2 cellular contexts compared by ENCODE assay signal in the genomic region with DNA sequence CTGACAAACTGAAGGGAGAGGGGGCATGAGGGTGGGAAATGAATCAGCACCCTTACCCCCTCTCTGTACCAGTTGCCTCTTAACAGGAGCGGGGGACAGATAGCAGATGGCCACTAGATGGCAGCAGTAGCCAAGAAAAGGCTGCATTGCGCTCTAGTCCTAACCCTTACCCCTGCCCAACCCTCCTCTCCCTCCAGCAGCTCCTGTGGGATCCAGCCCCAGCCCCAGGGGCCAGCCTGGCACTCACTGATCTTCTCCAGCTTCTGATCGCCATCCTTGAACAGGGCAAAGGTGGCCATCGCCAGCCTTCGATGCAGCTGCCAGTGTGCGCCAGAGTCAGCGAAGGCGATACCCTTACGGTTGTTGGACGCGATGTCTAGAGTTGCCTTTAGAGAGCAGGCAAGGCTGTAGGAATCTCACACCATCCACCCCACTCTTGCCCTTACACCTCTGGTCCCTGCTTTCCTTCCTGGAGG.
A peak's percentile ranks its signal among the peaks of the same experiment; 100 is the strongest.
TF ChIP-seq lines count a peak whose summit lies in the region.

No MANE protein-coding gene starts in this region.

TF ChIP-seq in HEK293, 187 proteins besides CTCF, POLR2A, EP300 and RAD21 (continued from another document and continues in another):
- TF ChIP-seq, protein P1, sequence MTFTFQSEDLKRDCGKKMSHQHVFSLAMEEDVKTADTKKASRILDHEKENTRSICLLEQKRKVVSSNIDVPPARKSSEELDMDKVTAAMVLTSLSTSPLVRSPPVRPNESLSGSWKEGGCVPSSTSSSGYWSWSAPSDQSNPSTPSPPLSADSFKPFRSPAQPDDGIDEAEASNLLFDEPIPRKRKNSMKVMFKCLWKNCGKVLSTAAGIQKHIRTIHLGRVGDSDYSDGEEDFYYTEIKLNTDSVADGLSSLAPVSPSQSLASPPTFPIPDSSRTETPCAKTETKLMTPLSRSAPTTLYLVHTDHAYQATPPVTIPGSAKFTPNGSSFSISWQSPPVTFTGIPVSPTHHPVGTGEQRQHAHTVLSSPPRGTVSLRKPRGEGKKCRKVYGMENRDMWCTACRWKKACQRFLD (tag by site-specific recombination; IDR thresholded peaks at IDR 0.05), result no peak
- TF ChIP-seq, protein P2, sequence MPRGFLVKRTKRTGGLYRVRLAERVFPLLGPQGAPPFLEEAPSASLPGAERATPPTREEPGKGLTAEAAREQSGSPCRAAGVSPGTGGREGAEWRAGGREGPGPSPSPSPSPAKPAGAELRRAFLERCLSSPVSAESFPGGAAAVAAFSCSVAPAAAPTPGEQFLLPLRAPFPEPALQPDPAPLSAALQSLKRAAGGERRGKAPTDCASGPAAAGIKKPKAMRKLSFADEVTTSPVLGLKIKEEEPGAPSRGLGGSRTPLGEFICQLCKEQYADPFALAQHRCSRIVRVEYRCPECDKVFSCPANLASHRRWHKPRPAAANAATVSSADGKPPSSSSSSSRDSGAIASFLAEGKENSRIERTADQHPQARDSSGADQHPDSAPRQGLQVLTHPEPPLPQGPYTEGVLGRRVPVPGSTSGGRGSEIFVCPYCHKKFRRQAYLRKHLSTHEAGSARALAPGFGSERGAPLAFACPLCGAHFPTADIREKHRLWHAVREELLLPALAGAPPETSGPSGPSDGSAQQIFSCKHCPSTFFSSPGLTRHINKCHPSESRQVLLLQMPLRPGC (tag by site-specific recombination; IDR thresholded peaks at IDR 0.05), result no peak
- TF ChIP-seq RBAK (tag by site-specific recombination; IDR thresholded peaks at IDR 0.05) (no peak), GLIS1 (tag by site-specific recombination; IDR thresholded peaks at IDR 0.05) (peak; percentile 30; the same call in 1 of the 2 replicates), ZFP69B (tag by site-specific recombination; IDR thresholded peaks at IDR 0.05) (no peak), ZNF707 (tag by site-specific recombination; IDR thresholded peaks at IDR 0.05) (no peak), ZNF518A (tag by site-specific recombination; conservative IDR thresholded peaks at IDR 0.05; ENCODE audit: low read depth) (no peak), ZNF433 (tag by site-specific recombination; IDR thresholded peaks at IDR 0.05; ENCODE audit: low read depth) (no peak), BCL6B (tag by site-specific recombination; IDR thresholded peaks at IDR 0.05) (no peak), WT1 (tag by site-specific recombination; IDR thresholded peaks at IDR 0.05) (no peak), ZNF549 (tag by site-specific recombination; IDR thresholded peaks at IDR 0.05) (no peak), TRIM28 (IDR thresholded peaks at IDR 0.05; ENCODE audit: borderline replicate concordance, low read length) (no peak)
- TF ChIP-seq, protein P3, sequence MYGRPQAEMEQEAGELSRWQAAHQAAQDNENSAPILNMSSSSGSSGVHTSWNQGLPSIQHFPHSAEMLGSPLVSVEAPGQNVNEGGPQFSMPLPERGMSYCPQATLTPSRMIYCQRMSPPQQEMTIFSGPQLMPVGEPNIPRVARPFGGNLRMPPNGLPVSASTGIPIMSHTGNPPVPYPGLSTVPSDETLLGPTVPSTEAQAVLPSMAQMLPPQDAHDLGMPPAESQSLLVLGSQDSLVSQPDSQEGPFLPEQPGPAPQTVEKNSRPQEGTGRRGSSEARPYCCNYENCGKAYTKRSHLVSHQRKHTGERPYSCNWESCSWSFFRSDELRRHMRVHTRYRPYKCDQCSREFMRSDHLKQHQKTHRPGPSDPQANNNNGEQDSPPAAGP (tag by site-specific recombination; IDR thresholded peaks at IDR 0.05), result 0 out of 2 replicates have a peak, but pooled peaks have one; percentile 55

TF ChIP-seq in WTC11, 78 proteins besides CTCF, POLR2A, EP300 and RAD21 (continued from another document):
- TF ChIP-seq AR (CRISPR knock-in tag; IDR thresholded peaks at IDR 0.05) (no peak), STAT6 (CRISPR knock-in tag; conservative IDR thresholded peaks at IDR 0.05; ENCODE audit: low read depth) (no peak), SOX15 (CRISPR knock-in tag; IDR thresholded peaks at IDR 0.05) (no peak)
